In genomic region chr6:7157307-7157706, GRCh38 we compare ENCODE assay signal across 1 cellular context.
TF ChIP-seq lines count a peak whose summit lies in the region.

No MANE protein-coding gene starts in this region.

TF ChIP-seq in K562, 482 proteins besides CTCF, POLR2A, EP300 and RAD21:
- TF ChIP-seq BCOR (IDR thresholded peaks at IDR 0.05) (0 out of 2 replicates have a peak, but pooled peaks have one; percentile 17), ZKSCAN1 (IDR thresholded peaks at IDR 0.05; ENCODE audit: low read depth, low read length) (peak; percentile 89), ZNF121 (CRISPR knock-in tag; conservative IDR thresholded peaks at IDR 0.05) (peak; percentile 76)
TF ChIP-seq in K562: peak in this region for 3; not testable (repeated sequence) for 479.
